ENCODE assay signal across 8 cellular contexts in the genomic region with DNA sequence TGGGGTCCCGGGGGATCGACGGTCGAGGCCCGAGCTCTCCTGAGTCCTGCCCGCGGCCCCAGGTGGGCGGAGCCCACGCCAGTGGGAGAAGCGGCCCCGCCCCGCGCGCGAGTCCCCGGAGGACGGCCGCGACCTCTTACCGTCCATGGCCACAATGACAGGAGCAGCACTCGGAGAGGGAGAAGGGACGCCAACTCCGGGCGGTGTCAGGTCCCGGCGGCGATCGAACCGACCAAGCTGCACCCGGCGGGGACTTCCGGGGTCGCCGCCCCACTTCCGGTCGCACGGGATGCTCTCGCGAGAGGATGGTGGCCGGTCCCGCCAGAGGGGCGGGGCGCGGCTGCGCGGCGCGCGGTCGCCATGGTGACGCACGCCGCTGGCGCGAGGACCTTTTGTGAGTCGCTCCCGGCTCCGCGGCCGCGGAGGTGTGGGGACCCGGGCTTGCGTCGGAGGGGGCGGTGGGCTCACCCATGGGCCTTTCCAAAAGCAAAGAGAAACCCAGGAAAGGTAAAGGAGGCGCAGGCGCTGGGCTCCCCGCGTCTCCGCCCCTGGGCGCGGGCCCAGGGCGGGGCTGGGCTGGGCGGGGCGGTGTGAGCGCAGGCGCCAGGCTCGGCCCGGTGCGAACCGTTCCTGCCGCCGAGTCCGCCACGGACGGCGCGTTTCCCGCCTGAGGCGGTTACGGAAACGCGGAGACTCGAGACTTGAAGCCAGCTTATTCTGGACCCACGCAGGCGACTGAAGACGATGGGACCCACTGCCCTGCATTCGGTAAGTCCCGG. TPM values are rescaled to one million over a fixed set of nuclear protein-coding genes. Genes with fewer than 3 reads are reported as not detected.
A peak's percentile ranks its signal among the peaks of the same experiment; 100 is the strongest.
DNase-seq lines count a peak whose midpoint lies in the region; ATAC-seq and TF ChIP-seq lines count a peak whose summit lies in the region.

CHMP1A (minus strand) TSS at position 267 of the 779 bp plus-strand sequence; CDS start at position 147, 120 bp downstream.
SPATA33 (plus strand) TSS at position 395 of the 779 bp plus-strand sequence; CDS start at position 471, 76 bp downstream.

- H3K4me1 ChIP-seq in Loucy (ENCODE audit: insufficient read depth, low read length, poor library complexity, severe bottlenecking) (peaks cover 4% of the 10 kb centered on the region), gastroesophageal sphincter (peaks cover 0 to 27% (median 16%) of the 10 kb centered on the region in 3 donors)

- TF ChIP-seq POLR2A in gastroesophageal sphincter (IDR thresholded peaks at IDR 0.05) = peak; percentile 60 to 65

- WGBS in gastroesophageal sphincter (ENCODE audit: low coverage in 1 of 2), 2 donors = 0% methylated on average over 4 of the region's 99 CpGs; no CpG with 5 or more reads in 1 of the 2 donors

- TF ChIP-seq CTCF in Loucy (conservative IDR thresholded peaks at IDR 0.05; ENCODE audit: low read length) (no peak), gastroesophageal sphincter (IDR thresholded peaks at IDR 0.05) (no peak)

- in situ Hi-C loops in SK-MEL-5 (cut with HindIII; ENCODE audit: low pct_unique_long_range_greater_than_20kb, low sequenced_read_pairs) = no loop called here

- H3K9me2 ChIP-seq in Loucy (replicated peaks; ENCODE audit: low read depth, low read length) = no peaks in the 10 kb centered on the region

- peak; percentile 95 for ATAC-seq in gastroesophageal sphincter

- H3K9me3 ChIP-seq in Loucy (ENCODE audit: insufficient read depth, low read depth, low read length) = no peaks in the 10 kb centered on the region
- H3K9me3 ChIP-seq in gastroesophageal sphincter = no peaks in the 10 kb centered on the region

- no peaks in the 10 kb centered on the region for H3F3A ChIP-seq in Loucy (ENCODE audit: low read depth)

- H3K27me3 ChIP-seq in H7 (ENCODE audit: control insufficient read depth, insufficient read depth, low read length) = no peaks in the 10 kb centered on the region
- no peaks in the 10 kb centered on the region for H3K27me3 ChIP-seq in Loucy (ENCODE audit: insufficient read depth, low read length, poor library complexity, severe bottlenecking)
- H3K27me3 ChIP-seq in gastroesophageal sphincter = no peaks in the 10 kb centered on the region

- peaks cover 38% of the 10 kb centered on the region for H3K79me2 ChIP-seq in Loucy (ENCODE audit: insufficient read depth, low read length)

- peak within 1 kb of the TSS; percentile 88 for H2AFZ ChIP-seq in Loucy (ENCODE audit: low read length)

- no peak for TF ChIP-seq EP300 in gastroesophageal sphincter (IDR thresholded peaks at IDR 0.05)

- H3K27ac ChIP-seq in gastroesophageal sphincter = peak within 1 kb of the TSS; percentile 19 to 88 (median 86)

- H3K36me3 ChIP-seq in H7 (replicated peaks; ENCODE audit: control insufficient read depth, insufficient read depth, low read length) (peaks cover 6% of the 10 kb centered on the region), Loucy (ENCODE audit: insufficient read depth, low read length) (no peaks in the 10 kb centered on the region), gastroesophageal sphincter (peaks cover 0 to 43% of the 10 kb centered on the region in 2 donors)

- peak within 1 kb of the TSS; percentile 93 for H3K4me2 ChIP-seq in Loucy (ENCODE audit: low read depth, low read length, poor library complexity, severe bottlenecking)

- peak within 1 kb of the TSS; percentile 93 for H3K9ac ChIP-seq in Loucy (ENCODE audit: low read depth, low read length, poor library complexity, severe bottlenecking)

- H4K20me1 ChIP-seq in Loucy (ENCODE audit: insufficient read depth, low read length, poor library complexity, severe bottlenecking) = peaks cover 7% of the 10 kb centered on the region

- H3K4me3 ChIP-seq in H7 (ENCODE audit: insufficient read depth, low read depth, low read length) (peak within 1 kb of the TSS; percentile 97), Loucy (ENCODE audit: low read length, poor library complexity, severe bottlenecking) (peak within 1 kb of the TSS; percentile 93), gastroesophageal sphincter (peak within 1 kb of the TSS; percentile 56 to 99)

- DNase-seq in GDM1 (lab: John Stamatoyannopoulos, UW) = peak; percentile 78
- peak; percentile 99 for DNase-seq in H7
- peak; percentile 75 for DNase-seq in SK-MEL-5 (ENCODE audit: low read depth, low spot score)
- DNase-seq in activated naive CD4-positive, alpha-beta T cell (lab: John Stamatoyannopoulos, UW) = peak; percentile 85 to 92 (median 88)
- peak in 55 of 56 donors; percentile 30 to 93 (median 82) for DNase-seq in nucleus accumbens (lab: John Stamatoyannopoulos, UW)
- peak; percentile 86 for DNase-seq in superior temporal gyrus (ENCODE audit: extremely low spot score)

RNA-seq across cellular contexts. Expression of gene CHMP1A, which starts in this region (rescaled TPM):
- 85.2 and 89.7 TPM in 2 replicates for total RNA-seq in H7 (2014; rRNA removed; shearing (Covaris generic))
- total RNA-seq in SK-MEL-5 (2014; rRNA removed; shearing (Covaris generic)) = 56.1 and 58.3 TPM in 2 replicates
- polyA plus RNA-seq in SK-MEL-5 (2015; cell fraction: cytosol; rRNA removed) = 108 and 115 TPM in 2 replicates
- polyA plus RNA-seq in SK-MEL-5 (2015; cell fraction: nucleus; rRNA removed) = 70.8 and 98.8 TPM in 2 replicates
- total RNA-seq in gastroesophageal sphincter = 100 to 1,000 TPM in 1 of 4 donors, 10 to 100 TPM in 3; 54.5 to 101 (median 82.2) TPM

RNA-seq across cellular contexts. Expression of gene SPATA33, which starts in this region (rescaled TPM):
- total RNA-seq in H7 (2014; rRNA removed; shearing (Covaris generic)) = 5.5 and 7.0 TPM in 2 replicates
- 0.85 and 1.0 TPM in 2 replicates for total RNA-seq in SK-MEL-5 (2014; rRNA removed; shearing (Covaris generic))
- polyA plus RNA-seq in SK-MEL-5 (2015; cell fraction: cytosol; rRNA removed) = 3.6 and 4.7 TPM in 2 replicates
- polyA plus RNA-seq in SK-MEL-5 (2015; cell fraction: nucleus; rRNA removed) = 19.0 and 21.7 TPM in 2 replicates
- total RNA-seq in gastroesophageal sphincter = 1 to 10 TPM; 1.7 to 5.3 (median 3.2) TPM

Comparison
In these comparisons a context has a peak if more than half of its experiments do, and no peak if none do; other contexts are left out.
1. Peak in every context shown above with its lines: DNase-seq, ATAC-seq, H3K4me3 ChIP-seq and H3K27ac ChIP-seq.